In genomic region chr18:7741640-7742039, GRCh38 we compare ENCODE assay signal across 16 cellular contexts.
"Had no signal": no experiment of that assay in that cellular context is flagged by ENCODE, and none has a peak within 500 bp of the region (broad histone marks: within the 10 kb centered on the region; RNA-seq: fewer than 3 reads in every experiment).

No MANE protein-coding gene starts in this region.

- H3K27me3 ChIP-seq: adrenal gland had no signal

- DNase-seq: activated CD4-positive, alpha-beta T cell treated with anti-CD3 and anti-CD28 coated beads for 48 hours; activated CD8-positive, alpha-beta T cell treated with anti-CD3 and anti-CD28 coated beads for 36 hours; activated effector memory CD4-positive, alpha-beta T cell treated with anti-CD3 and anti-CD28 coated beads, Interleukin-2, amount 50 U/mL, for 16 hours; activated T-cell treated with anti-CD3 and anti-CD28 coated beads, Interleukin-2, amount 50 U/mL, for 48 hours; adrenal gland; central memory CD4-positive, alpha-beta T cell; effector memory CD4-positive, alpha-beta T cell; hippocampal formation; midbrain; retina; SHP77 treated with DMSO at 0.1 percent for 48 hours; stimulated activated CD4-positive, alpha-beta T cell treated with anti-CD3 and anti-CD28 coated beads, Interleukin-15, amount 100 ng/mL, for 24 hours; stimulated activated CD4-positive, alpha-beta T cell treated with anti-CD3 and anti-CD28 coated beads, Interleukin-4, amount 100 ng/mL, for 1 hour; stimulated activated naive B cell treated with anti-CD40 and anti-IgM and Interleukin-4, amounts not matched to agents 10 μg/mL and 1 μg/mL and 100 μg/mL, for 72 hours; substantia nigra had no signal

- H3K4me3 ChIP-seq: adrenal gland, coronary artery had no signal

- H3K4me1 ChIP-seq: adrenal gland had no signal

- H3K9me3 ChIP-seq: adrenal gland had no signal

- H3K27ac ChIP-seq: adrenal gland, coronary artery had no signal

- H3K36me3 ChIP-seq: adrenal gland had no signal
